Comparison of ENCODE assay signal across 18 cellular contexts in genomic region chr5:81842795-81843377, GRCh38.
DNase-seq lines count a peak whose midpoint lies in the region; ATAC-seq lines count a peak whose summit lies in the region.
"Had no signal": no experiment of that assay in that cellular context is flagged by ENCODE, and none has a peak within 500 bp of the region (broad histone marks: within the 10 kb centered on the region; RNA-seq: fewer than 3 reads in every experiment).

No MANE protein-coding gene starts in this region.

- no peaks in the 10 kb centered on the region for H3K4me1 ChIP-seq in right cardiac atrium (ENCODE audit: control insufficient read depth, insufficient read depth, low read length)
- H3K4me1 ChIP-seq: testis had no signal

- peak overlapping the region; percentile 49 for H3K9ac ChIP-seq in SK-N-MC (ENCODE audit: insufficient read length)

- H3K27ac ChIP-seq in right cardiac atrium (ENCODE audit: low read length) (no peak overlapping the region), SK-N-MC (peak overlapping the region; percentile 11; the same call in 1 of the 2 replicates)
- H3K27ac ChIP-seq: esophagus muscularis mucosa, testis had no signal

- H3K27me3 ChIP-seq in right cardiac atrium (ENCODE audit: control insufficient read depth, insufficient read depth), result no peaks in the 10 kb centered on the region
- H3K27me3 ChIP-seq: esophagus muscularis mucosa, testis had no signal

- H3K4me3 ChIP-seq in right cardiac atrium (ENCODE audit: low read length), result no peak overlapping the region
- 0 out of 2 replicates have a peak overlapping the region, but pooled peaks have one; percentile 1 for H3K4me3 ChIP-seq in SK-N-MC
- H3K4me3 ChIP-seq: esophagus muscularis mucosa, testis had no signal

- H3K9me3 ChIP-seq in right cardiac atrium (ENCODE audit: control insufficient read depth, low read length) (no peaks in the 10 kb centered on the region), SK-N-MC (ENCODE audit: low read depth, low read length) (no peaks in the 10 kb centered on the region)
- H3K9me3 ChIP-seq: esophagus muscularis mucosa, testis had no signal

- whole genome bisulfite sequencing in right cardiac atrium, result 64% methylated on average over 6 of the region's 6 CpGs

- ATAC-seq in left ventricle myocardium superior (peak; percentile 68), right cardiac atrium (no peak), GM18511 (IDR thresholded peaks at IDR 0.05; ENCODE audit: unreplicated experiment) (no peak), GM18873 (IDR thresholded peaks at IDR 0.05; ENCODE audit: low FRiP score, unreplicated experiment) (no peak), HG03432 (IDR thresholded peaks at IDR 0.05; ENCODE audit: unreplicated experiment) (no peak)

- intact Hi-C loops in left ventricle myocardium superior (cut with micrococcal nuclease), result loop anchor here (10.0 kb wide), 1 partner anchor 48 kb away; no protein-coding TSS in a partner anchor
- intact Hi-C loops in right cardiac atrium (cut with DNase I), result no loop called here

- DNase-seq in left ventricle myocardium superior (no peak), right cardiac atrium (no peak), SK-N-MC (ENCODE audit: low read depth, low spot score) (no peak), left kidney (ENCODE audit: low read depth, low spot score) (peak; percentile 40), NCI-H2107 treated with DMSO at 0.1 percent for 48 hours (lab: John Stamatoyannopoulos, UW; ENCODE audit: unreplicated experiment) (no peak)
- DNase-seq: activated CD4-positive, alpha-beta T cell treated with anti-CD3 and anti-CD28 coated beads, Interleukin-2, amount 50 U/mL, for 48 hours; activated T-cell treated with anti-CD3 and anti-CD28 coated beads, Interleukin-2, amount 50 U/mL, for 1 hour; DMS153; NCI-H1092 treated with DMSO at 0.1 percent for 48 hours; NCI-H2227 treated with DMSO at 0.1 percent for 48 hours; occipital lobe; stimulated activated CD4-positive, alpha-beta T cell treated with anti-CD3 and anti-CD28 coated beads, Interleukin-4, amount 100 ng/mL, for 24 hours; stimulated activated CD8-positive, alpha-beta memory T cell treated with anti-CD3 and anti-CD28 coated beads, Interleukin-4, amount 100 ng/mL, for 48 hours; testis had no signal

- H3K36me3 ChIP-seq in SK-N-MC (ENCODE audit: insufficient read depth, low read length), result no peaks in the 10 kb centered on the region
- H3K36me3 ChIP-seq: esophagus muscularis mucosa had no signal
